ENCODE assay signal across 1 cellular context in the genomic region with DNA sequence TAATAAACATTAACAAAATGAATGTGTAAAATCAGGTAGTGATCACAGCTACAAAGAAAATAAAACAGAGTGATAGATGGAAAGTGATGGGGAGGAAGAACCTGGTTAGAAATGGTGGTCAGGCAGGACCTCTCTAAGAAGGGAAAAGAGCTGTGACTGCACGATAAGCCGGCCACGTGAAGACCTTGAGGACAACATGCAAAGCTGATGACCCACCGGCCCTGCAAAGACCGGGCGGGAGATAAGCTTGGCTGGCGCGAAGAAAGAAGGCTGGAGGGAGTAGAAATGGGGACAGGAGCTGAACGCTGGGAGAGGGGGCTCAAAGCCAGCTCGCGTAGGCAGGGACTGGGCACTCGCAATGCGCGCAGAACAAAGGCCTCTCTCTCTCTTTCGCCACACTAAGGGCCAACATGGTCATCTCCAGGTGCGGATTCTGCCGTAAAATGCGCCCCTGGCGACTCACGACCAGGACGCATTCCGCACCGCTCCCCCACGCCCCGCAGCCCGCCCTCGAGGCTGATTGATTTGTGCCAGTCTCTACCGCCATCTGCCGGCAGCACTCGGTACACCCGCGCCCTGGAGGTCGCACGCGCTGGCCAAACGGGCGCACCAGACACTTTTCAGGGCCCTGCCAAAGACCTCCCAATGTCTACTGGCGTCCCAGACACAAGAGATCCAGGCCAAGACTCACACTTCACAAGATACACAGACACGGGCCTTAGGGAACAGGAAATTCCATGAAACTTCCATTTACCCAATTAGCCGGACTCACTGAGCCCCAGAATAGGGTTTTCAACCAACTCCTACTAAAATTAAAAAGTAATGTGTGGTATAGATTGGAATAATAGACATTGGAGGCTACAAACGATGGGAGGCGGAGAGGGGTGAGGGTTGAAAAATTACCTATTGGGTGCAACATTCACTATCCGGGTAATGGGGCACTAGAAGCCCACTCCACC.
A peak's percentile ranks its signal among the peaks of the same experiment; 100 is the strongest.
TF ChIP-seq lines count a peak whose summit lies in the region.

No MANE protein-coding gene starts in this region.

TF ChIP-seq in SK-N-SH, 30 proteins besides CTCF, POLR2A, EP300 and RAD21 (continued from another document):
- TF ChIP-seq, protein P1, sequence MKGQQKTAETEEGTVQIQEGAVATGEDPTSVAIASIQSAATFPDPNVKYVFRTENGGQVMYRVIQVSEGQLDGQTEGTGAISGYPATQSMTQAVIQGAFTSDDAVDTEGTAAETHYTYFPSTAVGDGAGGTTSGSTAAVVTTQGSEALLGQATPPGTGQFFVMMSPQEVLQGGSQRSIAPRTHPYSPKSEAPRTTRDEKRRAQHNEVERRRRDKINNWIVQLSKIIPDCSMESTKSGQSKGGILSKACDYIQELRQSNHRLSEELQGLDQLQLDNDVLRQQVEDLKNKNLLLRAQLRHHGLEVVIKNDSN (IDR thresholded peaks at IDR 0.05; ENCODE audit: borderline replicate concordance, low read depth) = no peak
- TF ChIP-seq YY1 (IDR thresholded peaks at IDR 0.05; ENCODE audit: low read depth) (no peak), NRF1 (IDR thresholded peaks at IDR 0.05; ENCODE audit: low read depth, low read length) (no peak), CHD2 (IDR thresholded peaks at IDR 0.05; ENCODE audit: low read length, partially characterized antibody) (peak; percentile 29), EZH2phosphoT487 (IDR thresholded peaks at IDR 0.05; ENCODE audit: borderline replicate concordance, low read depth) (no peak), SIN3A (IDR thresholded peaks at IDR 0.05; ENCODE audit: borderline replicate concordance, low read depth, low read length) (peak; percentile 33; the same call in 1 of the 2 replicates), RFX5 (IDR thresholded peaks at IDR 0.05; ENCODE audit: low read length) (no peak), NFIC (IDR thresholded peaks at IDR 0.05; ENCODE audit: borderline replicate concordance) (no peak), SMC3 (IDR thresholded peaks at IDR 0.05; ENCODE audit: low read depth, low read length) (peak; percentile 81), TAF1 (IDR thresholded peaks at IDR 0.05; ENCODE audit: borderline replicate concordance, low read depth, low read length) (peak; percentile 18; the same call in 1 of the 2 replicates), FOSL2 (IDR thresholded peaks at IDR 0.05; ENCODE audit: borderline replicate concordance, low read depth) (no peak), GABPA (IDR thresholded peaks at IDR 0.05; ENCODE audit: low read depth) (no peak), FOXM1 (IDR thresholded peaks at IDR 0.05; ENCODE audit: low read depth) (no peak), ZBTB33 (IDR thresholded peaks at IDR 0.05; ENCODE audit: borderline replicate concordance, low read depth) (no peak), IRF3 (IDR thresholded peaks at IDR 0.05; ENCODE audit: low read depth, low read length) (no peak), TCF12 (IDR thresholded peaks at IDR 0.05) (no peak), MEF2A (IDR thresholded peaks at IDR 0.05; ENCODE audit: borderline replicate concordance, low read depth) (no peak), MXI1 (IDR thresholded peaks at IDR 0.05; ENCODE audit: low read depth, low read length) (peak; percentile 55; the same call in 1 of the 2 replicates), GATA2 (CRISPR knock-in tag; IDR thresholded peaks at IDR 0.05) (no peak), RCOR1 (IDR thresholded peaks at IDR 0.05; ENCODE audit: low read length) (no peak), JUND (IDR thresholded peaks at IDR 0.05) (no peak)
- TF ChIP-seq, protein P2, sequence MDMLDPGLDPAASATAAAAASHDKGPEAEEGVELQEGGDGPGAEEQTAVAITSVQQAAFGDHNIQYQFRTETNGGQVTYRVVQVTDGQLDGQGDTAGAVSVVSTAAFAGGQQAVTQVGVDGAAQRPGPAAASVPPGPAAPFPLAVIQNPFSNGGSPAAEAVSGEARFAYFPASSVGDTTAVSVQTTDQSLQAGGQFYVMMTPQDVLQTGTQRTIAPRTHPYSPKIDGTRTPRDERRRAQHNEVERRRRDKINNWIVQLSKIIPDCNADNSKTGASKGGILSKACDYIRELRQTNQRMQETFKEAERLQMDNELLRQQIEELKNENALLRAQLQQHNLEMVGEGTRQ (IDR thresholded peaks at IDR 0.05; ENCODE audit: borderline replicate concordance, low read depth, low read length) = no peak
- TF ChIP-seq, protein P3, sequence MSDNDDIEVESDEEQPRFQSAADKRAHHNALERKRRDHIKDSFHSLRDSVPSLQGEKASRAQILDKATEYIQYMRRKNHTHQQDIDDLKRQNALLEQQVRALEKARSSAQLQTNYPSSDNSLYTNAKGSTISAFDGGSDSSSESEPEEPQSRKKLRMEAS (IDR thresholded peaks at IDR 0.05; ENCODE audit: low read depth) = peak; percentile 35; the same call in 1 of the 2 replicates
- TF ChIP-seq, protein P4, sequence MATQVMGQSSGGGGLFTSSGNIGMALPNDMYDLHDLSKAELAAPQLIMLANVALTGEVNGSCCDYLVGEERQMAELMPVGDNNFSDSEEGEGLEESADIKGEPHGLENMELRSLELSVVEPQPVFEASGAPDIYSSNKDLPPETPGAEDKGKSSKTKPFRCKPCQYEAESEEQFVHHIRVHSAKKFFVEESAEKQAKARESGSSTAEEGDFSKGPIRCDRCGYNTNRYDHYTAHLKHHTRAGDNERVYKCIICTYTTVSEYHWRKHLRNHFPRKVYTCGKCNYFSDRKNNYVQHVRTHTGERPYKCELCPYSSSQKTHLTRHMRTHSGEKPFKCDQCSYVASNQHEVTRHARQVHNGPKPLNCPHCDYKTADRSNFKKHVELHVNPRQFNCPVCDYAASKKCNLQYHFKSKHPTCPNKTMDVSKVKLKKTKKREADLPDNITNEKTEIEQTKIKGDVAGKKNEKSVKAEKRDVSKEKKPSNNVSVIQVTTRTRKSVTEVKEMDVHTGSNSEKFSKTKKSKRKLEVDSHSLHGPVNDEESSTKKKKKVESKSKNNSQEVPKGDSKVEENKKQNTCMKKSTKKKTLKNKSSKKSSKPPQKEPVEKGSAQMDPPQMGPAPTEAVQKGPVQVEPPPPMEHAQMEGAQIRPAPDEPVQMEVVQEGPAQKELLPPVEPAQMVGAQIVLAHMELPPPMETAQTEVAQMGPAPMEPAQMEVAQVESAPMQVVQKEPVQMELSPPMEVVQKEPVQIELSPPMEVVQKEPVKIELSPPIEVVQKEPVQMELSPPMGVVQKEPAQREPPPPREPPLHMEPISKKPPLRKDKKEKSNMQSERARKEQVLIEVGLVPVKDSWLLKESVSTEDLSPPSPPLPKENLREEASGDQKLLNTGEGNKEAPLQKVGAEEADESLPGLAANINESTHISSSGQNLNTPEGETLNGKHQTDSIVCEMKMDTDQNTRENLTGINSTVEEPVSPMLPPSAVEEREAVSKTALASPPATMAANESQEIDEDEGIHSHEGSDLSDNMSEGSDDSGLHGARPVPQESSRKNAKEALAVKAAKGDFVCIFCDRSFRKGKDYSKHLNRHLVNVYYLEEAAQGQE (IDR thresholded peaks at IDR 0.05; ENCODE audit: low read depth, low read length) = no peak
